Comparison of ENCODE assay signal across 29 cellular contexts in the genomic region with DNA sequence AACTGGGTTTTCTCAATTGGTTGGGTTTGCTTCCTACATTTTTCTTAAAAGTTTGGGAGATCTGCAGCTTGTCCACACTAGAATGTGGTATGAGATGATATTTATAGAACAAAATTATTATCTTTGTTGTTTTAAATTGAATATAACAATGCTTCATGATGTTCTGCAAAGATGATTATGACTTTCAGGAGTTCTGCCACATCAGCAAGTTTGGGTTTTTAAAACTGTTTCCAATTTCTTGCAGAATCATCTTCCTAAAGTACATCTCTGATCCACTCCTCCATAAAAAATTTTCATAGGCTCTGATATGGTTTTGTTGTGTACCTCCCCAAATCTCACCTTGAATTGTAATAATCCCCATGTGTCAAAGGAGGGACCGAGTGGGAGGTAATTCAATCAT.
"Had no signal": no experiment of that assay in that cellular context is flagged by ENCODE, and none has a peak within 500 bp of the region (broad histone marks: within the 10 kb centered on the region; RNA-seq: fewer than 3 reads in every experiment).

No MANE protein-coding gene starts in this region.

- DNase-seq: activated B cell treated with CpG ODN at 0.5 μM for 24 hours; activated CD4-positive, alpha-beta memory T cell treated with anti-CD3 and anti-CD28 coated beads for 36 hours; activated CD4-positive, alpha-beta T cell treated with anti-CD3 and anti-CD28 coated beads, Interleukin-2, amount 10 ng/mL, durations not matched to agents 24 days and 14 days; activated CD4-positive, alpha-beta T cell treated with anti-CD3 and anti-CD28 coated beads, Interleukin-2, amount 50 U/mL, for 1 hour; activated CD4-positive, CD25-positive, alpha-beta regulatory T cell treated with anti-CD3 and anti-CD28 coated beads, Interleukin-2, amount 50 U/mL, for 72 hours; activated CD8-positive, alpha-beta memory T cell treated with anti-CD3 and anti-CD28 coated beads, Interleukin-2, amount 50 U/mL, for 4 hours; activated effector memory CD4-positive, alpha-beta T cell treated with anti-CD3 and anti-CD28 coated beads, Interleukin-2, amount 50 U/mL, for 16 hours; activated gamma-delta T cell treated with Interleukin-2 at 50 U/mL for 16 hours; activated naive CD4-positive, alpha-beta T cell; activated naive CD8-positive, alpha-beta T cell treated with anti-CD3 and anti-CD28 coated beads for 36 hours; activated T-cell treated with anti-CD3 and anti-CD28 coated beads for 4 hours; activated T-cell treated with anti-CD3 and anti-CD28 coated beads, Interleukin-2, amount 50 U/mL, for 1 hour; activated T-cell treated with anti-CD3 and anti-CD28 coated beads, Interleukin-2, amount 50 U/mL, for 4 hours; activated T-cell treated with anti-CD3 and anti-CD28 coated beads, Interleukin-2, amount 50 U/mL, for 72 hours; adrenal gland; amniotic stem cell; aorta; body of pancreas; brain microvascular endothelial cell; central memory CD4-positive, alpha-beta T cell; T-helper 2 cell; T-helper 9 cell had no signal

- FAIRE-seq: astrocyte, colon, TTC549 had no signal

- H3K4me3 ChIP-seq: adrenal gland, body of pancreas, breast epithelium had no signal

- H3K9me3 ChIP-seq: adrenal gland, body of pancreas, breast epithelium had no signal

- H3K27ac ChIP-seq: adrenal gland, body of pancreas, brain microvascular endothelial cell, breast epithelium, VCaP had no signal

- H3K27me3 ChIP-seq: adrenal gland, body of pancreas, brain microvascular endothelial cell, breast epithelium had no signal

- H3K36me3 ChIP-seq: adrenal gland, brain microvascular endothelial cell, breast epithelium had no signal

- H3K4me1 ChIP-seq: adrenal gland, body of pancreas, breast epithelium had no signal

- ATAC-seq: activated CD8-positive, alpha-beta T cell treated with anti-CD3 and anti-CD28 coated beads for 36 hours; activated naive CD4-positive, alpha-beta T cell treated with anti-CD3 and anti-CD28 coated beads, Interleukin-2, amount 50 U/mL, for 72 hours; activated T-cell treated with anti-CD3 and anti-CD28 coated beads, Interleukin-2, amount 50 U/mL, for 72 hours; body of pancreas had no signal
